ENCODE assay signal across 11 cellular contexts in genomic region chrX:101079223-101079622, GRCh38. TPM values are rescaled to one million over a fixed set of nuclear protein-coding genes. Genes with fewer than 3 reads are reported as not detected.
DNase-seq lines count a peak whose midpoint lies in the region; ATAC-seq and TF ChIP-seq lines count a peak whose summit lies in the region.
"Had no signal": no experiment of that assay in that cellular context is flagged by ENCODE, and none has a peak within 500 bp of the region (broad histone marks: within the 10 kb centered on the region; RNA-seq: fewer than 3 reads in every experiment).

No MANE protein-coding gene starts in this region.

- peaks cover 9% of the 10 kb centered on the region for H3K23me2 ChIP-seq in H9 (ENCODE audit: insufficient read length, low read depth, low read length, poor library complexity, severe bottlenecking)

- no peaks in the 10 kb centered on the region for H3K79me2 ChIP-seq in H9 (ENCODE audit: insufficient read depth, low read length)

- no peak overlapping the region for H2BK20ac ChIP-seq in H9 (ENCODE audit: low read depth, low read length, poor library complexity, severe bottlenecking)

- CTCF ChIA-PET in activated CD4-positive, alpha-beta T cell treated with anti-CD3 and anti-CD28 coated beads, Interleukin-2, amount 10 ng/mL, durations not matched to agents 7 days and 5 days (lab: Charles Lee): interaction anchor here (0.6 kb wide), 1 partner anchor 29 kb away, joined by 3 read pairs; no protein-coding TSS in a partner anchor

- H2AK5ac ChIP-seq in H9 (ENCODE audit: insufficient read length, low read length): no peak overlapping the region

- DNase-seq in H9: no peak
- DNase-seq in astrocyte of the hippocampus (ENCODE audit: low read depth, low spot score): peak; percentile 10
- DNase-seq in skeletal muscle cell (ENCODE audit: low read depth): no peak
- DNase-seq in activated CD4-positive, alpha-beta T cell treated with anti-CD3 and anti-CD28 coated beads, Interleukin-2, amount 10 ng/mL, durations not matched to agents 7 days and 5 days: no peak
- DNase-seq in HuH-7.5 (ENCODE audit: low spot score): no peak
- DNase-seq in stimulated activated effector memory CD8-positive, alpha-beta T cell treated with anti-CD3 and anti-CD28 coated beads, Interleukin-12 subunit alpha, Interleukin-12 subunit beta, amount 100 ng/mL, for 72 hours (ENCODE audit: low spot score in 2 of 2): no peak
- DNase-seq: activated CD8-positive, alpha-beta memory T cell treated with anti-CD3 and anti-CD28 coated beads, Interleukin-2, amount 50 U/mL, for 48 hours; DMS53 had no signal

- H3K18ac ChIP-seq in H9 (ENCODE audit: insufficient read length, low read depth, low read length): no peak overlapping the region

- no peak overlapping the region for H3K27ac Mint-ChIP-seq in H9
- H3K27ac Mint-ChIP-seq in activated CD4-positive, alpha-beta T cell treated with anti-CD3 and anti-CD28 coated beads, Interleukin-2, amount 10 ng/mL, durations not matched to agents 7 days and 5 days: no peak overlapping the region
- no peak overlapping the region for H3K27ac Mint-ChIP-seq in stimulated activated effector memory CD8-positive, alpha-beta T cell treated with anti-CD3 and anti-CD28 coated beads, Interleukin-12 subunit alpha, Interleukin-12 subunit beta, amount 100 ng/mL, for 72 hours
- H3K27ac Mint-ChIP-seq: T-helper 1 cell treated with Interleukin-12 subunit alpha and Interleukin-12 subunit beta and Interleukin-4 antibody, amounts not matched to agents 30 μg/mL and 1 μg/mL, for 36 hours had no signal

- no peak overlapping the region for H3K4ac ChIP-seq in H9 (ENCODE audit: low read depth, low read length)

- no CpG with 5 or more reads among the region's 8 CpGs for WGBS in H9 (ENCODE audit: extremely low coverage, insufficient read length, low lambda C conversion rate)

- H3K4me3 Mint-ChIP-seq in H9: peak overlapping the region; percentile 80 to 90
- H3K4me3 Mint-ChIP-seq in activated CD4-positive, alpha-beta T cell treated with anti-CD3 and anti-CD28 coated beads, Interleukin-2, amount 10 ng/mL, durations not matched to agents 7 days and 5 days: no peak overlapping the region
- H3K4me3 Mint-ChIP-seq in stimulated activated effector memory CD8-positive, alpha-beta T cell treated with anti-CD3 and anti-CD28 coated beads, Interleukin-12 subunit alpha, Interleukin-12 subunit beta, amount 100 ng/mL, for 72 hours: no peak overlapping the region
- H3K4me3 Mint-ChIP-seq: T-helper 1 cell treated with Interleukin-12 subunit alpha and Interleukin-12 subunit beta and Interleukin-4 antibody, amounts not matched to agents 30 μg/mL and 1 μg/mL, for 36 hours had no signal

- H3K4me2 ChIP-seq in H9 (ENCODE audit: insufficient read depth, insufficient read length, low read length): peak overlapping the region; percentile 72

- no peak for TF ChIP-seq CTCF in H9 (conservative IDR thresholded peaks at IDR 0.05)

- H3K79me1 ChIP-seq in H9 (ENCODE audit: insufficient read depth, low read depth, low read length, poor library complexity, severe bottlenecking): no peaks in the 10 kb centered on the region

- H3K56ac ChIP-seq in H9 (ENCODE audit: insufficient read length, low read depth, low read length): no peak overlapping the region

- no peak overlapping the region for H3K27ac ChIP-seq in H9 (ENCODE audit: insufficient read length, low read depth, low read length)

- H4K8ac ChIP-seq in H9 (replicated peaks; ENCODE audit: insufficient read length, low read depth, low read length): no peak overlapping the region

- H3K14ac ChIP-seq in H9 (ENCODE audit: insufficient read depth, low read length): no peak overlapping the region

- ATAC-seq in HG03354 (IDR thresholded peaks at IDR 0.05; ENCODE audit: poor library complexity, severe bottlenecking, unreplicated experiment): no peak
- ATAC-seq in stimulated activated effector memory CD8-positive, alpha-beta T cell treated with anti-CD3 and anti-CD28 coated beads, Interleukin-12 subunit alpha, Interleukin-12 subunit beta, amount 100 ng/mL, for 72 hours: no peak

- H3K4me3 ChIP-seq in iPS-18c (ENCODE audit: insufficient read depth, low read depth, low read length) (peak overlapping the region; percentile 81), skeletal muscle cell (ENCODE audit: low read depth, low read length) (peak overlapping the region; percentile 52)

- H2BK5ac ChIP-seq in H9 (ENCODE audit: insufficient read length, low read length): no peak overlapping the region

- H2AFZ ChIP-seq in H9 (ENCODE audit: low read length): no peak overlapping the region

- H3K9me3 ChIP-seq in H9 (ENCODE audit: control insufficient read depth, low read depth, low read length) (peaks cover 28% of the 10 kb centered on the region), iPS-18c (ENCODE audit: control insufficient read depth, insufficient read depth, low read length) (peaks cover 7% of the 10 kb centered on the region)

- peaks cover 53 to 57% of the 10 kb centered on the region in 2 experiments for H3K9me3 Mint-ChIP-seq in H9
- no peaks in the 10 kb centered on the region for H3K9me3 Mint-ChIP-seq in activated CD4-positive, alpha-beta T cell treated with anti-CD3 and anti-CD28 coated beads, Interleukin-2, amount 10 ng/mL, durations not matched to agents 7 days and 5 days
- no peaks in the 10 kb centered on the region for H3K9me3 Mint-ChIP-seq in stimulated activated effector memory CD8-positive, alpha-beta T cell treated with anti-CD3 and anti-CD28 coated beads, Interleukin-12 subunit alpha, Interleukin-12 subunit beta, amount 100 ng/mL, for 72 hours
- H3K9me3 Mint-ChIP-seq: T-helper 1 cell treated with Interleukin-12 subunit alpha and Interleukin-12 subunit beta and Interleukin-4 antibody, amounts not matched to agents 30 μg/mL and 1 μg/mL, for 36 hours had no signal

- no peak overlapping the region for H2BK120ac ChIP-seq in H9 (ENCODE audit: low read depth, low read length, poor library complexity, severe bottlenecking)

- POLR2A ChIA-PET in activated CD4-positive, alpha-beta T cell treated with anti-CD3 and anti-CD28 coated beads, Interleukin-2, amount 10 ng/mL, durations not matched to agents 7 days and 5 days (lab: Charles Lee): no interaction called here

- peaks cover 14 to 17% of the 10 kb centered on the region in 2 experiments for H3K4me1 Mint-ChIP-seq in H9
- H3K4me1 Mint-ChIP-seq in activated CD4-positive, alpha-beta T cell treated with anti-CD3 and anti-CD28 coated beads, Interleukin-2, amount 10 ng/mL, durations not matched to agents 7 days and 5 days: no peaks in the 10 kb centered on the region
- peaks cover 5% of the 10 kb centered on the region for H3K4me1 Mint-ChIP-seq in stimulated activated effector memory CD8-positive, alpha-beta T cell treated with anti-CD3 and anti-CD28 coated beads, Interleukin-12 subunit alpha, Interleukin-12 subunit beta, amount 100 ng/mL, for 72 hours

- H3K23ac ChIP-seq in H9 (ENCODE audit: insufficient read length, low read depth, low read length): no peak overlapping the region

- no peak overlapping the region for H2BK12ac ChIP-seq in H9 (ENCODE audit: insufficient read length, low read depth, low read length)

- no peaks in the 10 kb centered on the region; a peak in 2 of 7 replicates for H3K36me3 Mint-ChIP-seq in H9 (ENCODE audit: insufficient read depth in 1 of 3, low read depth in 3 of 3)
- H3K36me3 Mint-ChIP-seq in activated CD4-positive, alpha-beta T cell treated with anti-CD3 and anti-CD28 coated beads, Interleukin-2, amount 10 ng/mL, durations not matched to agents 7 days and 5 days (ENCODE audit: low read depth): no peaks in the 10 kb centered on the region
- no peaks in the 10 kb centered on the region for H3K36me3 Mint-ChIP-seq in stimulated activated effector memory CD8-positive, alpha-beta T cell treated with anti-CD3 and anti-CD28 coated beads, Interleukin-12 subunit alpha, Interleukin-12 subunit beta, amount 100 ng/mL, for 72 hours

- no peak overlapping the region for H4K5ac ChIP-seq in H9 (ENCODE audit: insufficient read length, low read depth, low read length)

- no peaks in the 10 kb centered on the region for H4K20me1 ChIP-seq in H9 (ENCODE audit: control insufficient read depth, insufficient read depth, insufficient read length)

- no peak overlapping the region for H2BK15ac ChIP-seq in H9 (ENCODE audit: low read depth, low read length)

- H3K4me1 ChIP-seq in H9 (ENCODE audit: insufficient read depth, low read length): no peaks in the 10 kb centered on the region

- peak overlapping the region; percentile 19 for H3K9ac ChIP-seq in H9 (ENCODE audit: extremely low read depth, insufficient read length, low read length)

- H3K27me3 Mint-ChIP-seq in H9 (ENCODE audit: low read depth): peaks cover 10% of the 10 kb centered on the region
- H3K27me3 Mint-ChIP-seq in activated CD4-positive, alpha-beta T cell treated with anti-CD3 and anti-CD28 coated beads, Interleukin-2, amount 10 ng/mL, durations not matched to agents 7 days and 5 days: peaks cover 23% of the 10 kb centered on the region

- H4K91ac ChIP-seq in H9 (ENCODE audit: insufficient read length, low read depth, low read length): no peak overlapping the region

- no peaks in the 10 kb centered on the region; the same call in 1 of the 2 replicates for H3K27me3 ChIP-seq in H9 (ENCODE audit: insufficient read depth, low read length)

- no peak overlapping the region for H3T11ph ChIP-seq in H9 (ENCODE audit: low read length)

RNA-seq across cellular contexts. Expression of gene TMEM35A, which starts 0.5 kb away (rescaled TPM):
- total RNA-seq in H9 (2021): 3.2 and 4.3 TPM in 2 replicates
- not detected for total RNA-seq in activated CD4-positive, alpha-beta T cell treated with anti-CD3 and anti-CD28 coated beads, Interleukin-2, amount 10 ng/mL, durations not matched to agents 7 days and 5 days

RNA-seq across cellular contexts. Expression of gene CENPI, which starts 18.8 kb away (rescaled TPM):
- total RNA-seq in H9 (2021): 19.4 and 20.0 TPM in 2 replicates
- total RNA-seq in activated CD4-positive, alpha-beta T cell treated with anti-CD3 and anti-CD28 coated beads, Interleukin-2, amount 10 ng/mL, durations not matched to agents 7 days and 5 days: 10 to 100 TPM; 24.9 to 28.5 TPM

RNA-seq across cellular contexts. Expression of gene TRMT2B, which starts 27.3 kb away (rescaled TPM):
- total RNA-seq in H9 (2021): 13.7 and 16.0 TPM in 2 replicates
- 10 to 100 TPM; 25.4 to 25.8 TPM for total RNA-seq in activated CD4-positive, alpha-beta T cell treated with anti-CD3 and anti-CD28 coated beads, Interleukin-2, amount 10 ng/mL, durations not matched to agents 7 days and 5 days

Comparison
In these comparisons a context has a peak if more than half of its experiments do, and no peak if none do; other contexts are left out.
1. H3K4me3 Mint-ChIP-seq: peak in H9 (2 of 2); none in activated CD4-positive, alpha-beta T cell treated with anti-CD3 and anti-CD28 coated beads, Interleukin-2, amount 10 ng/mL, durations not matched to agents 7 days and 5 days (single experiment) and stimulated activated effector memory CD8-positive, alpha-beta T cell treated with anti-CD3 and anti-CD28 coated beads, Interleukin-12 subunit alpha, Interleukin-12 subunit beta, amount 100 ng/mL, for 72 hours (single experiment).